9 cellular contexts compared by ENCODE assay signal in genomic region chr22:40463727-40464126, GRCh38.
DNase-seq lines count a peak whose midpoint lies in the region; ATAC-seq and TF ChIP-seq lines count a peak whose summit lies in the region.
"Had no signal": no experiment of that assay in that cellular context is flagged by ENCODE, and none has a peak within 500 bp of the region (broad histone marks: within the 10 kb centered on the region; RNA-seq: fewer than 3 reads in every experiment).

No MANE protein-coding gene starts in this region.

- H4K20me1 ChIP-seq in smooth muscle cell (ENCODE audit: low read depth) = peaks cover 95% of the 10 kb centered on the region

- ATAC-seq in activated CD8-positive, alpha-beta memory T cell treated with anti-CD3 and anti-CD28 coated beads, Interleukin-2, amount 10 ng/mL, durations not matched to agents 7 days and 5 days = peak; percentile 68
- peak; percentile 71 for ATAC-seq in effector memory CD8-positive, alpha-beta T cell (replicated peaks)

- no peaks in the 10 kb centered on the region for H3F3A ChIP-seq in smooth muscle cell (ENCODE audit: low read depth)

- H3K4me1 ChIP-seq in thymus (ENCODE audit: control insufficient read depth, insufficient read depth, low read length) (peaks cover 11% of the 10 kb centered on the region), smooth muscle cell (ENCODE audit: low read depth) (no peaks in the 10 kb centered on the region)

- peaks cover 39% of the 10 kb centered on the region for H3K4me1 Mint-ChIP-seq in activated CD8-positive, alpha-beta memory T cell treated with anti-CD3 and anti-CD28 coated beads, Interleukin-2, amount 10 ng/mL, durations not matched to agents 7 days and 5 days
- H3K4me1 Mint-ChIP-seq in effector memory CD8-positive, alpha-beta T cell (ENCODE audit: low read depth in 2 of 2) = peaks cover 34 to 44% of the 10 kb centered on the region in 2 donors
- H3K4me1 Mint-ChIP-seq in chondrocyte (ENCODE audit: low read depth) = peaks cover 39% of the 10 kb centered on the region

- H3K9me3 Mint-ChIP-seq in activated CD8-positive, alpha-beta memory T cell treated with anti-CD3 and anti-CD28 coated beads, Interleukin-2, amount 10 ng/mL, durations not matched to agents 7 days and 5 days (ENCODE audit: low read depth) = no peaks in the 10 kb centered on the region
- H3K9me3 Mint-ChIP-seq in effector memory CD8-positive, alpha-beta T cell = no peaks in the 10 kb centered on the region
- H3K9me3 Mint-ChIP-seq in chondrocyte (ENCODE audit: low read depth) = no peaks in the 10 kb centered on the region

- peak overlapping the region; percentile 51 for H3K4me3 ChIP-seq in thymus (ENCODE audit: low read length)
- H3K4me3 ChIP-seq in smooth muscle cell = no peak overlapping the region

- peak overlapping the region; percentile 83 for H3K27ac ChIP-seq in thymus (ENCODE audit: low read depth)
- no peak overlapping the region for H3K27ac ChIP-seq in smooth muscle cell (ENCODE audit: low read depth)
- H3K27ac ChIP-seq: sigmoid colon had no signal

- H3K36me3 ChIP-seq in thymus (ENCODE audit: control insufficient read depth, insufficient read depth) (peaks cover 16% of the 10 kb centered on the region), smooth muscle cell (ENCODE audit: low read depth) (peaks cover 4% of the 10 kb centered on the region)

- H3K27me3 ChIP-seq in thymus (ENCODE audit: control insufficient read depth, insufficient read depth) (no peaks in the 10 kb centered on the region), smooth muscle cell (ENCODE audit: low read depth) (no peaks in the 10 kb centered on the region)
- H3K27me3 ChIP-seq: sigmoid colon had no signal

- H3K27me3 Mint-ChIP-seq in activated CD8-positive, alpha-beta memory T cell treated with anti-CD3 and anti-CD28 coated beads, Interleukin-2, amount 10 ng/mL, durations not matched to agents 7 days and 5 days = no peaks in the 10 kb centered on the region
- H3K27me3 Mint-ChIP-seq in effector memory CD8-positive, alpha-beta T cell = no peaks in the 10 kb centered on the region
- H3K27me3 Mint-ChIP-seq in chondrocyte (ENCODE audit: low read depth) = no peaks in the 10 kb centered on the region

- no peak overlapping the region for H2AFZ ChIP-seq in smooth muscle cell (ENCODE audit: low read depth)

- H3K9me3 ChIP-seq in thymus (ENCODE audit: control insufficient read depth) (no peaks in the 10 kb centered on the region), smooth muscle cell (replicated peaks; ENCODE audit: low read depth) (no peaks in the 10 kb centered on the region)
- H3K9me3 ChIP-seq: sigmoid colon had no signal

- peak overlapping the region; percentile 99 for H3K27ac Mint-ChIP-seq in activated CD8-positive, alpha-beta memory T cell treated with anti-CD3 and anti-CD28 coated beads, Interleukin-2, amount 10 ng/mL, durations not matched to agents 7 days and 5 days
- H3K27ac Mint-ChIP-seq in effector memory CD8-positive, alpha-beta T cell = peak overlapping the region; percentile 76 to 87
- H3K27ac Mint-ChIP-seq in chondrocyte (ENCODE audit: unreplicated experiment) = no peak overlapping the region

- CTCF ChIA-PET in activated CD8-positive, alpha-beta memory T cell treated with anti-CD3 and anti-CD28 coated beads, Interleukin-2, amount 10 ng/mL, durations not matched to agents 7 days and 5 days (lab: Charles Lee) = interaction anchor here (0.7 to 3.9 kb wide), 9 partner anchors 11 to 219 kb away, joined by 3 to 28 read pairs (median 5); no protein-coding TSS in a partner anchor

- DNase-seq in activated CD8-positive, alpha-beta memory T cell treated with anti-CD3 and anti-CD28 coated beads, Interleukin-2, amount 10 ng/mL, durations not matched to agents 7 days and 5 days = peak; percentile 61
- DNase-seq in activated CD8-positive, alpha-beta memory T cell treated with anti-CD3 and anti-CD28 coated beads, Interleukin-2, amount 50 U/mL, for 48 hours = no peak
- peak; percentile 31 to 38 for DNase-seq in activated CD4-positive, alpha-beta T cell treated with anti-CD3 and anti-CD28 coated beads for 4 hours
- DNase-seq in effector memory CD8-positive, alpha-beta T cell = no peak
- DNase-seq in NCI-H2029 (lab: John Stamatoyannopoulos, UW) (no peak), smooth muscle cell (lab: John Stamatoyannopoulos, UW; ENCODE audit: unreplicated experiment) (no peak), chondrocyte (ENCODE audit: low spot score) (no peak)
- DNase-seq: sigmoid colon had no signal

- peak overlapping the region; percentile 87 for H3K4me3 Mint-ChIP-seq in activated CD8-positive, alpha-beta memory T cell treated with anti-CD3 and anti-CD28 coated beads, Interleukin-2, amount 10 ng/mL, durations not matched to agents 7 days and 5 days
- peak overlapping the region; percentile 88 to 90 for H3K4me3 Mint-ChIP-seq in effector memory CD8-positive, alpha-beta T cell
- no peak overlapping the region for H3K4me3 Mint-ChIP-seq in chondrocyte (ENCODE audit: unreplicated experiment)

- peaks cover 17% of the 10 kb centered on the region for H3K36me3 Mint-ChIP-seq in activated CD8-positive, alpha-beta memory T cell treated with anti-CD3 and anti-CD28 coated beads, Interleukin-2, amount 10 ng/mL, durations not matched to agents 7 days and 5 days
- H3K36me3 Mint-ChIP-seq in effector memory CD8-positive, alpha-beta T cell (ENCODE audit: insufficient read depth) = peaks cover 16% of the 10 kb centered on the region
- H3K36me3 Mint-ChIP-seq in chondrocyte (ENCODE audit: low read depth) = peaks cover 12% of the 10 kb centered on the region

- whole genome bisulfite sequencing in thymus = 68% methylated on average over 6 of the region's 6 CpGs
- WGBS in smooth muscle cell (ENCODE audit: low lambda C conversion rate) = 95% methylated on average over 6 of the region's 6 CpGs

- peaks cover 87% of the 10 kb centered on the region for H3K79me2 ChIP-seq in smooth muscle cell (ENCODE audit: low read depth)

- TF ChIP-seq CTCF in smooth muscle cell (IDR thresholded peaks at IDR 0.05; ENCODE audit: borderline replicate concordance, insufficient read depth, poor library complexity, severe bottlenecking) = no peak
- no peak for TF ChIP-seq CTCF in chondrocyte (IDR thresholded peaks at IDR 0.05)

- H3K9ac ChIP-seq in smooth muscle cell (ENCODE audit: low read depth) = no peak overlapping the region

- H3K4me2 ChIP-seq in smooth muscle cell = no peak overlapping the region

Comparison
In these comparisons a context has a peak if more than half of its experiments do, and no peak if none do; other contexts are left out.
1. DNase-seq: peak in activated CD8-positive, alpha-beta memory T cell treated with anti-CD3 and anti-CD28 coated beads, Interleukin-2, amount 10 ng/mL, durations not matched to agents 7 days and 5 days (single experiment) and activated CD4-positive, alpha-beta T cell treated with anti-CD3 and anti-CD28 coated beads for 4 hours (2 of 2); none in activated CD8-positive, alpha-beta memory T cell treated with anti-CD3 and anti-CD28 coated beads, Interleukin-2, amount 50 U/mL, for 48 hours (single experiment), effector memory CD8-positive, alpha-beta T cell (0 of 3), NCI-H2029 (single experiment), smooth muscle cell (single experiment) and chondrocyte (single experiment).